ENCODE assay signal across 3 cellular contexts in genomic region chr18:75287006-75287405, GRCh38.
"Had no signal": no experiment of that assay in that cellular context is flagged by ENCODE, and none has a peak within 500 bp of the region (broad histone marks: within the 10 kb centered on the region; RNA-seq: fewer than 3 reads in every experiment).

No MANE protein-coding gene starts in this region.

- DNase-seq: GDM1, GF-D8 had no signal

- ATAC-seq: GM12878 had no signal

- H3K4me3 ChIP-seq: GM12878 had no signal
